26 cellular contexts compared by ENCODE assay signal in the genomic region with DNA sequence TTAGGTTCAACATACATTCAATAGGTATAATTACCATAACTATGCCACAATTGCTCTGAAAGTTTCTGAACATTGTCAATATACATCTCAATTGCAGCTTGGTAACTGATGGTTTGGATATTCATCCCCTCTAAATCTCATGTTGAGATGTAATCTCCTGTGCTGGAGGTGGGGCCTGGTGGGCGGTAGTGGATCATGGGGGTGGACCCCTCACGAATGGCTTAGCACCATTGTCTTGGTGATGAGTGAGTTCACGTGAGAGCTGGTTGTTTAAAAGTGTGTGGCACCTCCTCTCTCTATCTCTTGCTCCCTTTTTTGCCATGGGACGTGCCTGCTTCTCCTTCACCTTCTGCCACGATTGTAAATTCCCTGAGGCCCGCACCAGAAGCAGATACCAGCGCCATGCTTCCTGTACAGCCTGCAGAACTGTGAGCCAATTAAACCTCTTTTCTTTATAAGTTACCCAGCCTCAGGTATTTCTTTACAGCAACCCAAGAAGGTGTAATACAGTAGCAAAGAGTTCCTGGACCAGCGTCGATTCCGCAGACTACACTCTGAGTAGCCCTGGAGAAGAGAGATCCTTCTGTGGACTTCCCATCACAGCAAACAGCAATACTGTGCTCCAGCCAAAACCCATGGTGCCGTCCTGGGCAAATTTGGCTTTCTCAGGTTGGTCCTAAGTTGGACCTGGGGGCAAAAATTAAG.
"Had no signal": no experiment of that assay in that cellular context is flagged by ENCODE, and none has a peak within 500 bp of the region (broad histone marks: within the 10 kb centered on the region; RNA-seq: fewer than 3 reads in every experiment).

No MANE protein-coding gene starts in this region.

- H3K36me3 ChIP-seq: breast epithelium, colonic mucosa, pancreas, vagina had no signal

- DNase-seq: activated B cell treated with CpG ODN at 0.5 μM for 24 hours; activated CD4-positive, alpha-beta T cell treated with anti-CD3 and anti-CD28 coated beads for 4 hours; activated CD4-positive, alpha-beta T cell treated with anti-CD3 and anti-CD28 coated beads, Interleukin-2, amount 50 U/mL, for 48 hours; activated effector memory CD4-positive, alpha-beta T cell treated with Interleukin-2 at 50 U/mL for 16 hours; activated naive CD4-positive, alpha-beta T cell treated with anti-CD3 and anti-CD28 coated beads for 36 hours; activated naive CD8-positive, alpha-beta T cell treated with anti-CD3 and anti-CD28 coated beads, Interleukin-2, amount 10 ng/mL, durations not matched to agents 7 days and 5 days; activated T-cell treated with anti-CD3 and anti-CD28 coated beads, Interleukin-2, amount 50 U/mL, for 72 hours; amniotic stem cell; colonic mucosa; dorsolateral prefrontal cortex; effector memory CD8-positive, alpha-beta T cell; glutamatergic neuron; hypothalamus; immature natural killer cell; kidney glomerular epithelial cell; pancreas; small intestine; stimulated activated CD8-positive, alpha-beta memory T cell treated with anti-CD3 and anti-CD28 coated beads, Interleukin-4, amount 100 ng/mL, for 48 hours; stimulated activated naive B cell treated with anti-CD40 and anti-IgM and Interleukin-4, amounts not matched to agents 10 μg/mL and 1 μg/mL and 100 μg/mL, for 72 hours; T-cell; testis; trophoblast cell had no signal

- H3K4me3 ChIP-seq: breast epithelium, colonic mucosa, dorsolateral prefrontal cortex, pancreas, testis, vagina had no signal

- H3K27me3 ChIP-seq: breast epithelium, colonic mucosa, pancreas, testis, vagina had no signal

- ATAC-seq: activated T-cell treated with anti-CD3 and anti-CD28 coated beads, Interleukin-2, amount 50 U/mL, for 72 hours; effector memory CD8-positive, alpha-beta T cell; esophagus mucosa; sciatic nerve; stimulated activated naive B cell treated with anti-CD40 and anti-IgM and Interleukin-4, amounts not matched to agents 10 μg/mL and 1 μg/mL and 100 μg/mL, for 72 hours; T-cell had no signal

- H3K4me1 ChIP-seq: breast epithelium, colonic mucosa had no signal

- H3K27ac ChIP-seq: breast epithelium, colonic mucosa, dorsolateral prefrontal cortex, testis, vagina had no signal

- H3K9me3 ChIP-seq: breast epithelium, colonic mucosa, pancreas, testis, vagina had no signal
